In genomic region chr7:155685070-155685790, GRCh38 we compare ENCODE assay signal across 9 cellular contexts. TPM values are rescaled to one million over a fixed set of nuclear protein-coding genes. Genes with fewer than 3 reads are reported as not detected.
DNase-seq lines count a peak whose midpoint lies in the region; ATAC-seq and TF ChIP-seq lines count a peak whose summit lies in the region.
"Had no signal": no experiment of that assay in that cellular context is flagged by ENCODE, and none has a peak within 500 bp of the region (broad histone marks: within the 10 kb centered on the region; RNA-seq: fewer than 3 reads in every experiment).

No MANE protein-coding gene starts in this region.

- H3K18ac ChIP-seq in H9 (ENCODE audit: insufficient read length, low read depth, low read length): no peak overlapping the region
- H3K18ac ChIP-seq in mesenchymal stem cell (ENCODE audit: low read depth in 1 of 2, low read length in 2 of 2): no peak overlapping the region

- H3K27ac ChIP-seq in H9 (ENCODE audit: insufficient read length, low read depth, low read length) (no peak overlapping the region), mesenchymal stem cell (ENCODE audit: low read length, poor library complexity, severe bottlenecking) (peak overlapping the region; percentile 17), right lobe of liver (no peak overlapping the region), WERI-Rb-1 (no peak overlapping the region; the same call in 1 of the 2 replicates), SJCRH30 (no peak overlapping the region)

- H2BK12ac ChIP-seq in H9 (ENCODE audit: insufficient read length, low read depth, low read length) (no peak overlapping the region), mesenchymal stem cell (ENCODE audit: low read length in 2 of 2) (no peak overlapping the region)

- H3K56ac ChIP-seq in H9 (ENCODE audit: insufficient read length, low read depth, low read length): no peak overlapping the region

- H3K27ac Mint-ChIP-seq in H9 (peak overlapping the region in 2 of 3 experiments; percentile 4 to 15; a peak in 4 of 7 replicates), T-cell (peak overlapping the region; percentile 53 to 73)

- DNase-seq in H9: no peak
- peak in 16 of 34 experiments; percentile 2 to 27 (median 9) for DNase-seq in T-cell
- no peak for DNase-seq in mesenchymal stem cell
- DNase-seq in right lobe of liver: no peak
- DNase-seq in WERI-Rb-1: no peak
- DNase-seq in SJCRH30: no peak
- DNase-seq: left cardiac atrium, NCI-H1417 had no signal

- no peak overlapping the region for H2BK15ac ChIP-seq in H9 (ENCODE audit: low read depth, low read length)
- no peak overlapping the region for H2BK15ac ChIP-seq in mesenchymal stem cell (ENCODE audit: low read depth, poor library complexity, severe bottlenecking)

- H3K23me2 ChIP-seq in H9 (ENCODE audit: insufficient read length, low read depth, low read length, poor library complexity, severe bottlenecking): no peaks in the 10 kb centered on the region

- peaks cover 42 to 44% of the 10 kb centered on the region in 2 experiments for H3K4me1 Mint-ChIP-seq in H9
- peaks cover 76 to 84% (median 84%) of the 10 kb centered on the region in 3 donors for H3K4me1 Mint-ChIP-seq in T-cell

- H2AFZ ChIP-seq in H9 (ENCODE audit: low read length) (no peak overlapping the region), mesenchymal stem cell (ENCODE audit: low read depth, low read length) (no peak overlapping the region)

- 100% methylated on average over 4 of the region's 12 CpGs for WGBS in H9 (ENCODE audit: extremely low coverage, insufficient read length, low lambda C conversion rate)
- 96% methylated on average over 12 of the region's 12 CpGs for WGBS in mesenchymal stem cell
- 92% methylated on average over 12 of the region's 12 CpGs for WGBS in right lobe of liver (ENCODE audit: insufficient coverage, low coverage, low lambda C conversion rate, missing lambda C conversion rate)

- no peak overlapping the region for H3K4me2 ChIP-seq in H9 (ENCODE audit: insufficient read depth, insufficient read length, low read length)
- peak overlapping the region; percentile 31 for H3K4me2 ChIP-seq in mesenchymal stem cell (ENCODE audit: low read length, poor library complexity, severe bottlenecking)

- H3K23ac ChIP-seq in H9 (ENCODE audit: insufficient read length, low read depth, low read length): no peak overlapping the region
- no peak overlapping the region for H3K23ac ChIP-seq in mesenchymal stem cell (ENCODE audit: low read length in 2 of 2)

- H3K4me3 Mint-ChIP-seq in H9 (no peak overlapping the region), T-cell (peak overlapping the region; percentile 29 to 59 (median 34))

- no peak for TF ChIP-seq CTCF in H9 (conservative IDR thresholded peaks at IDR 0.05)
- no peak for TF ChIP-seq CTCF in right lobe of liver (IDR thresholded peaks at IDR 0.05)
- no peak for TF ChIP-seq CTCF in WERI-Rb-1 (IDR thresholded peaks at IDR 0.05; ENCODE audit: low read depth, low read length)

- H4K8ac ChIP-seq in H9 (replicated peaks; ENCODE audit: insufficient read length, low read depth, low read length) (no peak overlapping the region), mesenchymal stem cell (ENCODE audit: low read length) (no peak overlapping the region)

- H4K91ac ChIP-seq in H9 (ENCODE audit: insufficient read length, low read depth, low read length) (no peak overlapping the region), mesenchymal stem cell (ENCODE audit: low read length) (no peak overlapping the region)

- H3K4me1 ChIP-seq in H9 (ENCODE audit: insufficient read depth, low read length) (no peaks in the 10 kb centered on the region; the same call in 1 of the 2 replicates), mesenchymal stem cell (ENCODE audit: control insufficient read depth, insufficient read depth, low read depth, low read length) (peaks cover 2% of the 10 kb centered on the region), right lobe of liver (peaks cover 0 to 33% (median 14%) of the 10 kb centered on the region in 4 donors), SJCRH30 (no peaks in the 10 kb centered on the region)

- no peaks in the 10 kb centered on the region for H4K20me1 ChIP-seq in H9 (ENCODE audit: control insufficient read depth, insufficient read depth, insufficient read length)

- no peak overlapping the region for H3K4ac ChIP-seq in H9 (ENCODE audit: low read depth, low read length)
- H3K4ac ChIP-seq in mesenchymal stem cell (ENCODE audit: low read depth in 1 of 2, low read length in 2 of 2): no peak overlapping the region

- ATAC-seq in GM18907 (IDR thresholded peaks at IDR 0.05; ENCODE audit: unreplicated experiment): peak; percentile 92
- peak in 2 of 4 experiments; percentile 30 to 89 for ATAC-seq in T-cell (replicated peaks in 1 of 4)
- ATAC-seq in right lobe of liver: no peak
- ATAC-seq: left cardiac atrium had no signal

- no peak overlapping the region for H2BK5ac ChIP-seq in H9 (ENCODE audit: insufficient read length, low read length)
- H2BK5ac ChIP-seq in mesenchymal stem cell (ENCODE audit: low read depth, low read length, poor library complexity, severe bottlenecking): no peak overlapping the region

- H3T11ph ChIP-seq in H9 (ENCODE audit: low read length): no peak overlapping the region

- H2BK120ac ChIP-seq in H9 (ENCODE audit: low read depth, low read length, poor library complexity, severe bottlenecking) (no peak overlapping the region), mesenchymal stem cell (ENCODE audit: low read depth, low read length) (no peak overlapping the region)

- no peak for TF ChIP-seq POLR2A in right lobe of liver (IDR thresholded peaks at IDR 0.05)

- POLR2A ChIA-PET in T-cell (lab: Charles Lee): interaction anchor here in 1 of 2 donors (0.6 kb wide), 1 partner anchor 13 kb away, joined by 4 read pairs; no protein-coding TSS in a partner anchor

- no peak overlapping the region for H3K4me3 ChIP-seq in mesenchymal stem cell (ENCODE audit: insufficient read depth in 1 of 2, low read depth in 1 of 2, low read length in 2 of 2)
- no peak overlapping the region for H3K4me3 ChIP-seq in right lobe of liver
- no peak overlapping the region for H3K4me3 ChIP-seq in WERI-Rb-1 (ENCODE audit: low read depth, low read length)
- no peak overlapping the region for H3K4me3 ChIP-seq in SJCRH30

- no peaks in the 10 kb centered on the region for H3K9me3 ChIP-seq in H9 (ENCODE audit: control insufficient read depth, low read depth, low read length)
- H3K9me3 ChIP-seq in mesenchymal stem cell (ENCODE audit: control insufficient read depth, low read length): no peaks in the 10 kb centered on the region
- no peaks in the 10 kb centered on the region for H3K9me3 ChIP-seq in right lobe of liver
- H3K9me3 ChIP-seq in WERI-Rb-1 (ENCODE audit: severe bottlenecking): peaks cover 2% of the 10 kb centered on the region
- peaks cover 3% of the 10 kb centered on the region for H3K9me3 ChIP-seq in SJCRH30 (replicated peaks)

- H2BK20ac ChIP-seq in H9 (ENCODE audit: low read depth, low read length, poor library complexity, severe bottlenecking): no peak overlapping the region

- peaks cover 13% of the 10 kb centered on the region; the same call in 1 of the 2 replicates for H3K79me2 ChIP-seq in H9 (ENCODE audit: insufficient read depth, low read length)

- CTCF ChIA-PET in T-cell (lab: Charles Lee): interaction anchor here in 1 of 2 donors (1.2 kb wide), 1 partner anchor 41 kb away, joined by 3 read pairs; the partner anchor contains the start of gene RBM33

- no peak overlapping the region for H4K5ac ChIP-seq in H9 (ENCODE audit: insufficient read length, low read depth, low read length)

- H3K14ac ChIP-seq in H9 (ENCODE audit: insufficient read depth, low read length): no peak overlapping the region
- no peak overlapping the region for H3K14ac ChIP-seq in mesenchymal stem cell (ENCODE audit: low read length in 2 of 2)

- H3K9me3 Mint-ChIP-seq in H9 (peaks cover 6 to 13% of the 10 kb centered on the region in 2 experiments), T-cell (peaks cover 0 to 3% (median 3%) of the 10 kb centered on the region in 3 donors)

- H3K27me3 ChIP-seq in H9 (ENCODE audit: insufficient read depth, low read length) (no peaks in the 10 kb centered on the region), mesenchymal stem cell (ENCODE audit: control insufficient read depth in 1 of 2, insufficient read depth in 1 of 2, low read length in 2 of 2) (no peaks in the 10 kb centered on the region), right lobe of liver (no peaks in the 10 kb centered on the region), WERI-Rb-1 (ENCODE audit: insufficient read depth, low read depth, severe bottlenecking) (no peaks in the 10 kb centered on the region), SJCRH30 (no peaks in the 10 kb centered on the region)

- H3K9ac ChIP-seq in H9 (ENCODE audit: extremely low read depth, insufficient read length, low read length) (no peak overlapping the region), mesenchymal stem cell (ENCODE audit: low read length) (no peak overlapping the region)

- intact Hi-C loops in right lobe of liver (cut with DNase I): no loop called here

- H2AK5ac ChIP-seq in H9 (ENCODE audit: insufficient read length, low read length): no peak overlapping the region
- H2AK5ac ChIP-seq in mesenchymal stem cell (ENCODE audit: low read length, severe bottlenecking): no peak overlapping the region

- H3K27me3 Mint-ChIP-seq in H9 (ENCODE audit: low read depth) (no peaks in the 10 kb centered on the region), T-cell (no peaks in the 10 kb centered on the region)

- peaks cover 42 to 51% (median 48%) of the 10 kb centered on the region in 3 experiments for H3K36me3 Mint-ChIP-seq in H9 (ENCODE audit: insufficient read depth in 1 of 3, low read depth in 3 of 3)
- peaks cover 84% of the 10 kb centered on the region for H3K36me3 Mint-ChIP-seq in T-cell

- H3K79me1 ChIP-seq in H9 (ENCODE audit: insufficient read depth, low read depth, low read length, poor library complexity, severe bottlenecking) (peaks cover 3% of the 10 kb centered on the region), mesenchymal stem cell (replicated peaks; ENCODE audit: low read length, poor library complexity, severe bottlenecking) (peaks cover 9% of the 10 kb centered on the region)

- H3K36me3 ChIP-seq in mesenchymal stem cell (ENCODE audit: control insufficient read depth in 1 of 2, insufficient read depth in 2 of 2, low read depth in 1 of 2, low read length in 2 of 2) (peaks cover 3 to 46% of the 10 kb centered on the region in 2 experiments), right lobe of liver (peaks cover 0 to 14% (median 2%) of the 10 kb centered on the region in 4 donors), WERI-Rb-1 (peaks cover 32% of the 10 kb centered on the region), SJCRH30 (peaks cover 35% of the 10 kb centered on the region)

RNA-seq across cellular contexts. Expression of gene RBM33, which starts 40.8 kb away (rescaled TPM):
- total RNA-seq in H9 (2021) (65.5 and 71.3 TPM in 2 replicates), T-cell (100 to 1,000 TPM; 157 to 180 (median 170) TPM), right lobe of liver (10 to 100 TPM; 24.9 to 55.1 (median 32.0) TPM)
- 22.3 TPM for polyA plus RNA-seq in mesenchymal stem cell (2013, experiment 1 of 2)
- 20.3 TPM for polyA plus RNA-seq in mesenchymal stem cell (2013, experiment 2 of 2)
- total RNA-seq in SJCRH30 (2014; rRNA removed; shearing (Covaris generic)): 38.5 and 38.7 TPM in 2 replicates

Comparison
In these comparisons a context has a peak if more than half of its experiments do, and no peak if none do; other contexts are left out.
1. H3K4me3 Mint-ChIP-seq: peak in T-cell (3 of 3); none in H9 (0 of 2).